ENCODE assay signal across 27 cellular contexts in genomic region chr10:69880301-69881081, GRCh38.
DNase-seq lines count a peak whose midpoint lies in the region; TF ChIP-seq lines count a peak whose summit lies in the region.
"Had no signal": no experiment of that assay in that cellular context is flagged by ENCODE, and none has a peak within 500 bp of the region (broad histone marks: within the 10 kb centered on the region; RNA-seq: fewer than 3 reads in every experiment).

No MANE protein-coding gene starts in this region.

- H2BK120ac ChIP-seq in neuronal stem cell (ENCODE audit: low read depth, low read length) = no peak overlapping the region

- peak overlapping the region; percentile 47 for H2BK5ac ChIP-seq in neuronal stem cell (ENCODE audit: low read length)

- H3K27me3 Mint-ChIP-seq in activated naive CD8-positive, alpha-beta T cell treated with anti-CD3 and anti-CD28 coated beads for 36 hours = peaks cover 12% of the 10 kb centered on the region

- H3K4me1 Mint-ChIP-seq in activated naive CD8-positive, alpha-beta T cell treated with anti-CD3 and anti-CD28 coated beads for 36 hours = no peaks in the 10 kb centered on the region

- peak overlapping the region; percentile 71 for H2BK15ac ChIP-seq in neuronal stem cell (ENCODE audit: low read length)

- peak overlapping the region; percentile 62 to 99 (median 90) for H3K4me2 ChIP-seq in BLaER1 treated with 17β-estradiol and CSF1 and Interleukin-3, amounts not matched to agents 10 nM and 100 nM
- no peak overlapping the region for H3K4me2 ChIP-seq in neuronal stem cell (ENCODE audit: insufficient read depth, low read length, poor library complexity, severe bottlenecking)

- peak overlapping the region; percentile 2 for H3K23ac ChIP-seq in neuronal stem cell (ENCODE audit: low read depth, low read length, poor library complexity)

- H3K27ac ChIP-seq in BLaER1 treated with 17β-estradiol and CSF1 and Interleukin-3, amounts not matched to agents 10 nM and 100 nM = peak overlapping the region in 4 of 11 experiments; percentile 4 to 48 (median 29); a peak in 6 of 22 replicates
- no peak overlapping the region for H3K27ac ChIP-seq in neuronal stem cell (replicated peaks; ENCODE audit: low read length)
- H3K27ac ChIP-seq: C4-2B, pancreas, VCaP had no signal

- H2AFZ ChIP-seq in neuronal stem cell (ENCODE audit: low read length) = peak overlapping the region; percentile 85

- H3K36me3 ChIP-seq in BLaER1 treated with 17β-estradiol and CSF1 and Interleukin-3, amounts not matched to agents 10 nM and 100 nM = no peaks in the 10 kb centered on the region
- no peaks in the 10 kb centered on the region for H3K36me3 ChIP-seq in neuronal stem cell (replicated peaks in 1 of 2; ENCODE audit: control insufficient read depth in 2 of 2, insufficient read depth in 2 of 2, low read length in 2 of 2)
- H3K36me3 ChIP-seq: pancreas had no signal

- H4K20me1 ChIP-seq in BLaER1 treated with 17β-estradiol and CSF1 and Interleukin-3, amounts not matched to agents 10 nM and 100 nM = no peaks in the 10 kb centered on the region; a peak in 2 of 22 replicates

- H3K14ac ChIP-seq in neuronal stem cell (ENCODE audit: low read length) = peak overlapping the region; percentile 3

- H3K9me3 ChIP-seq in BLaER1 treated with 17β-estradiol and CSF1 and Interleukin-3, amounts not matched to agents 10 nM and 100 nM (replicated peaks in 1 of 11) = no peaks in the 10 kb centered on the region
- no peaks in the 10 kb centered on the region for H3K9me3 ChIP-seq in neuronal stem cell (replicated peaks in 1 of 2; ENCODE audit: control insufficient read depth in 2 of 2, insufficient read depth in 1 of 2, low read depth in 1 of 2, low read length in 2 of 2)
- H3K9me3 ChIP-seq: pancreas had no signal

- no peak overlapping the region for H3K4me3 Mint-ChIP-seq in activated naive CD8-positive, alpha-beta T cell treated with anti-CD3 and anti-CD28 coated beads for 36 hours
- H3K4me3 Mint-ChIP-seq: activated naive CD8-positive, alpha-beta T cell had no signal

- H2BK12ac ChIP-seq in neuronal stem cell (ENCODE audit: low read length) = peak overlapping the region; percentile 28

- H3K4me3 ChIP-seq in BLaER1 treated with 17β-estradiol and CSF1 and Interleukin-3, amounts not matched to agents 10 nM and 100 nM = peak overlapping the region in 4 of 10 experiments; percentile 17 to 53 (median 40); a peak in 5 of 20 replicates
- no peak overlapping the region for H3K4me3 ChIP-seq in neuronal stem cell (ENCODE audit: low read length in 2 of 2)
- no peak overlapping the region for H3K4me3 ChIP-seq in foreskin fibroblast (ENCODE audit: low read depth in 1 of 2, low read length in 2 of 2)
- H3K4me3 ChIP-seq: lung, pancreas had no signal

- H3K36me3 Mint-ChIP-seq in activated naive CD8-positive, alpha-beta T cell treated with anti-CD3 and anti-CD28 coated beads for 36 hours = no peaks in the 10 kb centered on the region
- H3K36me3 Mint-ChIP-seq: activated naive CD8-positive, alpha-beta T cell had no signal

- H3K9ac ChIP-seq in BLaER1 treated with 17β-estradiol and CSF1 and Interleukin-3, amounts not matched to agents 10 nM and 100 nM = peak overlapping the region in 7 of 11 experiments; percentile 6 to 66 (median 56); a peak in 11 of 22 replicates
- H3K9ac ChIP-seq in neuronal stem cell (ENCODE audit: low read depth, low read length, poor library complexity) = peak overlapping the region; percentile 53

- peak; percentile 61 for DNase-seq in NCI-H2171 treated with DMSO at 0.1 percent for 48 hours (lab: John Stamatoyannopoulos, UW)
- DNase-seq in hepatic stellate cell (ENCODE audit: low spot score) = peak; percentile 49
- DNase-seq in neuronal stem cell (ENCODE audit: low spot score) = no peak
- no peak for DNase-seq in foreskin fibroblast
- DNase-seq in occipital lobe (lab: John Stamatoyannopoulos, UW) = no peak
- DNase-seq in stimulated activated naive CD4-positive, alpha-beta T cell (lab: John Stamatoyannopoulos, UW) = no peak
- no peak for DNase-seq in activated naive CD8-positive, alpha-beta T cell treated with anti-CD3 and anti-CD28 coated beads for 36 hours
- DNase-seq: ACHN; activated CD8-positive, alpha-beta memory T cell treated with anti-CD3 and anti-CD28 coated beads, Interleukin-2, amount 50 U/mL, for 48 hours; cerebellar nuclear complex; effector CD4-positive, alpha-beta T cell; erythroblast; foreskin melanocyte; hypothalamus; islet precursor cell; Kasumi-1; NCI-H1092; NCI-H2081 treated with DMSO at 0.1 percent for 48 hours; NK-92 treated with Interleukin-12 subunit alpha and Interleukin-12 subunit beta, amount 100 ng/mL, for 24 hours; pancreas; T-helper 2 cell had no signal

- H3K27me3 ChIP-seq in BLaER1 treated with 17β-estradiol and CSF1 and Interleukin-3, amounts not matched to agents 10 nM and 100 nM = peaks cover 0 to 31% (median 0%) of the 10 kb centered on the region in 11 experiments; a peak in 6 of 22 replicates
- no peaks in the 10 kb centered on the region for H3K27me3 ChIP-seq in neuronal stem cell (ENCODE audit: control insufficient read depth in 3 of 3, insufficient read depth in 3 of 3, low read depth in 1 of 3, low read length in 3 of 3)
- H3K27me3 ChIP-seq: pancreas had no signal

- peak overlapping the region; percentile 43 for H3K4ac ChIP-seq in neuronal stem cell (ENCODE audit: low read length)

- no peak for TF ChIP-seq CTCF in foreskin fibroblast (IDR thresholded peaks at IDR 0.05; ENCODE audit: low read depth, low read length)

- peak overlapping the region; percentile 88 for H3K18ac ChIP-seq in neuronal stem cell (ENCODE audit: low read length)

- no CpG with 5 or more reads among the region's 27 CpGs for whole genome bisulfite sequencing in neuronal stem cell (ENCODE audit: extremely low coverage in 2 of 2, insufficient read length in 2 of 2, insufficient replicate concordance in 1 of 2), 2 donors

- H3K27ac Mint-ChIP-seq in activated naive CD8-positive, alpha-beta T cell treated with anti-CD3 and anti-CD28 coated beads for 36 hours = no peak overlapping the region
- H3K27ac Mint-ChIP-seq: activated naive CD8-positive, alpha-beta T cell; activated T-helper 2 cell treated with anti-CD3 and anti-CD28 coated beads, Interferon-gamma antibody, Interleukin-2, Interleukin-4, amounts not matched to agents 10 μg/mL and 5 μg/mL and 100 μg/mL, durations not matched to agents 14 hours and 24 hours and 36 hours had no signal

- H3K4me1 ChIP-seq in BLaER1 treated with 17β-estradiol and CSF1 and Interleukin-3, amounts not matched to agents 10 nM and 100 nM = peaks cover 15 to 52% (median 35%) of the 10 kb centered on the region in 10 experiments
- peaks cover 21 to 34% of the 10 kb centered on the region in 2 donors for H3K4me1 ChIP-seq in neuronal stem cell (ENCODE audit: control insufficient read depth in 2 of 2, insufficient read depth in 1 of 2, low read depth in 1 of 2, low read length in 2 of 2)
- H3K4me1 ChIP-seq: pancreas had no signal

- no peaks in the 10 kb centered on the region for H3K79me1 ChIP-seq in neuronal stem cell (ENCODE audit: low read depth, low read length)

- peak overlapping the region; percentile 15 for H4K91ac ChIP-seq in neuronal stem cell (ENCODE audit: low read depth, low read length, poor library complexity)

- peak overlapping the region; percentile 7 for H4K8ac ChIP-seq in neuronal stem cell (ENCODE audit: low read depth, low read length)

- no peaks in the 10 kb centered on the region for H3K9me3 Mint-ChIP-seq in activated naive CD8-positive, alpha-beta T cell treated with anti-CD3 and anti-CD28 coated beads for 36 hours
- H3K9me3 Mint-ChIP-seq: activated T-helper 2 cell treated with anti-CD3 and anti-CD28 coated beads, Interferon-gamma antibody, Interleukin-2, Interleukin-4, amounts not matched to agents 10 μg/mL and 5 μg/mL and 100 μg/mL, durations not matched to agents 14 hours and 24 hours and 36 hours had no signal

- peak overlapping the region; percentile 38 for H2AK5ac ChIP-seq in neuronal stem cell (ENCODE audit: low read depth, low read length)

Comparison
In these comparisons a context has a peak if more than half of its experiments do, and no peak if none do; other contexts are left out.
1. DNase-seq: peak in NCI-H2171 treated with DMSO at 0.1 percent for 48 hours (single experiment) and hepatic stellate cell (single experiment); none in neuronal stem cell (single experiment), foreskin fibroblast (0 of 2), occipital lobe (single experiment), stimulated activated naive CD4-positive, alpha-beta T cell (0 of 6) and activated naive CD8-positive, alpha-beta T cell treated with anti-CD3 and anti-CD28 coated beads for 36 hours (single experiment).